In the genomic region with DNA sequence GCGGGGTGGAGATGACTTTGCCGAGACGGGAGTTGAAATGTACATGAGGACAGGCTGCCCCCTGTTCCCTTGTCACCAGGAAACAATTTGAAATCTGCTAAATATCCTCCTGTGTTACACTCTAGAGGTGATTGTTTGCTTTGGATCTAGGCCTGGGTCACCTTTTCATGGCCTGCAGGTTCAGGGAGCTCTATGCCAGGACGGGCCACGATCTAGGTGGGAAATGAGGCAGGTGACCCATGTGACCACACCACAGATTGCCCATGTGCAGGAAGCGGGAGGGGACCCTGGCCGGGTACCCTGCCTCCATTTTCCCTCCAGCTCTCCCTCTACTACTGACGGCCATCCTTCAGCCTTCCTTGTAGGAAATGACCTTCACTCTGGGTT, we compare ENCODE assay signal across 28 cellular contexts. TPM values are rescaled to one million over a fixed set of nuclear protein-coding genes. Genes with fewer than 3 reads are reported as not detected.
DNase-seq lines count a peak whose midpoint lies in the region; ATAC-seq and TF ChIP-seq lines count a peak whose summit lies in the region.
"Had no signal": no experiment of that assay in that cellular context is flagged by ENCODE, and none has a peak within 500 bp of the region (broad histone marks: within the 10 kb centered on the region; RNA-seq: fewer than 3 reads in every experiment).

No MANE protein-coding gene starts in this region.

- CTCF ChIA-PET in activated naive CD4-positive, alpha-beta T cell treated with anti-CD3 and anti-CD28 coated beads, Interleukin-2, amount 10 ng/mL, durations not matched to agents 7 days and 5 days (lab: Charles Lee) = no interaction called here

- H3K27me3 Mint-ChIP-seq in activated naive CD4-positive, alpha-beta T cell treated with anti-CD3 and anti-CD28 coated beads, Interleukin-2, amount 10 ng/mL, durations not matched to agents 7 days and 5 days = no peaks in the 10 kb centered on the region
- H3K27me3 Mint-ChIP-seq: activated B cell treated with CpG ODN at 0.5 μM for 24 hours; effector memory CD8-positive, alpha-beta T cell; IgD-negative memory B cell had no signal

- peaks cover 1% of the 10 kb centered on the region for H3K9me3 Mint-ChIP-seq in activated naive CD4-positive, alpha-beta T cell treated with anti-CD3 and anti-CD28 coated beads, Interleukin-2, amount 10 ng/mL, durations not matched to agents 7 days and 5 days
- no peaks in the 10 kb centered on the region for H3K9me3 Mint-ChIP-seq in stimulated activated effector memory CD8-positive, alpha-beta T cell treated with anti-CD3 and anti-CD28 coated beads, Interleukin-12 subunit alpha, Interleukin-12 subunit beta, amount 100 ng/mL, for 72 hours
- H3K9me3 Mint-ChIP-seq: activated B cell treated with CpG ODN at 0.5 μM for 24 hours; effector memory CD8-positive, alpha-beta T cell; IgD-negative memory B cell had no signal

- no peaks in the 10 kb centered on the region for H3K4me1 ChIP-seq in right lobe of liver
- H3K4me1 ChIP-seq in effector memory CD4-positive, alpha-beta T cell (ENCODE audit: control insufficient read depth, insufficient read depth, low read length, poor library complexity, severe bottlenecking) = no peaks in the 10 kb centered on the region
- H3K4me1 ChIP-seq: BE2C, prostate gland, upper lobe of left lung had no signal

- no peak overlapping the region for H3K4me3 ChIP-seq in right lobe of liver
- no peak overlapping the region for H3K4me3 ChIP-seq in effector memory CD4-positive, alpha-beta T cell (ENCODE audit: insufficient read depth, low read depth, low read length, poor library complexity, severe bottlenecking)
- H3K4me3 ChIP-seq: GM12878, hepatocyte, left ventricle myocardium inferior, prostate gland, skin epidermis, upper lobe of left lung had no signal

- no peaks in the 10 kb centered on the region for H3K36me3 ChIP-seq in right lobe of liver
- no peaks in the 10 kb centered on the region for H3K36me3 ChIP-seq in effector memory CD4-positive, alpha-beta T cell (ENCODE audit: control insufficient read depth, insufficient read depth, low read length)
- H3K36me3 ChIP-seq: BE2C, left ventricle myocardium inferior, prostate gland had no signal

- H3K27ac Mint-ChIP-seq in activated naive CD4-positive, alpha-beta T cell treated with anti-CD3 and anti-CD28 coated beads, Interleukin-2, amount 10 ng/mL, durations not matched to agents 7 days and 5 days = peak overlapping the region; percentile 71
- H3K27ac Mint-ChIP-seq in stimulated activated effector memory CD8-positive, alpha-beta T cell treated with anti-CD3 and anti-CD28 coated beads, Interleukin-12 subunit alpha, Interleukin-12 subunit beta, amount 100 ng/mL, for 72 hours = peak overlapping the region; percentile 29
- H3K27ac Mint-ChIP-seq: activated B cell treated with CpG ODN at 0.5 μM for 24 hours, IgD-negative memory B cell, nephron had no signal

- no peak for DNase-seq in activated naive CD4-positive, alpha-beta T cell treated with anti-CD3 and anti-CD28 coated beads, Interleukin-2, amount 10 ng/mL, durations not matched to agents 7 days and 5 days
- DNase-seq in activated naive CD4-positive, alpha-beta T cell (lab: John Stamatoyannopoulos, UW) = no peak
- DNase-seq in NCI-H2029 treated with DMSO at 0.1 percent for 48 hours (lab: John Stamatoyannopoulos, UW) (peak; percentile 7), right lobe of liver (peak in 1 of 3 donors; percentile 38)
- no peak for DNase-seq in stimulated activated effector memory CD8-positive, alpha-beta T cell treated with anti-CD3 and anti-CD28 coated beads, Interleukin-12 subunit alpha, Interleukin-12 subunit beta, amount 100 ng/mL, for 72 hours (ENCODE audit: low spot score in 2 of 2)
- DNase-seq in effector memory CD4-positive, alpha-beta T cell = no peak
- DNase-seq: activated B cell treated with CpG ODN at 0.5 μM for 24 hours; BE2C; brain microvascular endothelial cell; effector memory CD8-positive, alpha-beta T cell; foreskin melanocyte; HCEC 1CT; left ventricle myocardium inferior; NCI-H1092 treated with DMSO at 0.1 percent for 48 hours; NCI-H1930; NCI-H345; NCI-H748 treated with DMSO at 0.1 percent for 48 hours; stimulated activated CD4-positive, alpha-beta T cell treated with anti-CD3 and anti-CD28 coated beads, Interleukin-1b, Interleukin-23, amount 100 ng/mL, for 48 hours; T1000 had no signal

- H3K36me3 Mint-ChIP-seq in activated naive CD4-positive, alpha-beta T cell treated with anti-CD3 and anti-CD28 coated beads, Interleukin-2, amount 10 ng/mL, durations not matched to agents 7 days and 5 days = peaks cover 41% of the 10 kb centered on the region
- peaks cover 5% of the 10 kb centered on the region for H3K36me3 Mint-ChIP-seq in stimulated activated effector memory CD8-positive, alpha-beta T cell treated with anti-CD3 and anti-CD28 coated beads, Interleukin-12 subunit alpha, Interleukin-12 subunit beta, amount 100 ng/mL, for 72 hours

- ATAC-seq in right lobe of liver = peak; percentile 36 to 65 (median 50)
- ATAC-seq in stimulated activated effector memory CD8-positive, alpha-beta T cell treated with anti-CD3 and anti-CD28 coated beads, Interleukin-12 subunit alpha, Interleukin-12 subunit beta, amount 100 ng/mL, for 72 hours = no peak
- ATAC-seq in HG03097 (IDR thresholded peaks at IDR 0.05; ENCODE audit: low FRiP score, unreplicated experiment) = no peak
- no peak for ATAC-seq in HG03457 (IDR thresholded peaks at IDR 0.05; ENCODE audit: unreplicated experiment)
- ATAC-seq: effector memory CD8-positive, alpha-beta T cell; GM12878 had no signal

- peaks cover 11% of the 10 kb centered on the region for H3K4me1 Mint-ChIP-seq in activated naive CD4-positive, alpha-beta T cell treated with anti-CD3 and anti-CD28 coated beads, Interleukin-2, amount 10 ng/mL, durations not matched to agents 7 days and 5 days
- peaks cover 7% of the 10 kb centered on the region for H3K4me1 Mint-ChIP-seq in stimulated activated effector memory CD8-positive, alpha-beta T cell treated with anti-CD3 and anti-CD28 coated beads, Interleukin-12 subunit alpha, Interleukin-12 subunit beta, amount 100 ng/mL, for 72 hours
- H3K4me1 Mint-ChIP-seq: activated B cell treated with CpG ODN at 0.5 μM for 24 hours, IgD-negative memory B cell had no signal

- no peak overlapping the region for H3K27ac ChIP-seq in right lobe of liver
- H3K27ac ChIP-seq in effector memory CD4-positive, alpha-beta T cell (ENCODE audit: insufficient read depth, low read length, poor library complexity, severe bottlenecking) = no peak overlapping the region
- H3K27ac ChIP-seq: brain microvascular endothelial cell, hepatocyte, left ventricle myocardium inferior, prostate gland, skin epidermis, upper lobe of left lung had no signal

- no peak for TF ChIP-seq POLR2A in right lobe of liver (IDR thresholded peaks at IDR 0.05)

- H3K4me3 Mint-ChIP-seq in activated naive CD4-positive, alpha-beta T cell treated with anti-CD3 and anti-CD28 coated beads, Interleukin-2, amount 10 ng/mL, durations not matched to agents 7 days and 5 days = no peak overlapping the region
- no peak overlapping the region for H3K4me3 Mint-ChIP-seq in stimulated activated effector memory CD8-positive, alpha-beta T cell treated with anti-CD3 and anti-CD28 coated beads, Interleukin-12 subunit alpha, Interleukin-12 subunit beta, amount 100 ng/mL, for 72 hours
- H3K4me3 Mint-ChIP-seq: activated B cell treated with CpG ODN at 0.5 μM for 24 hours; effector memory CD8-positive, alpha-beta T cell; IgD-negative memory B cell; nephron had no signal

- no peaks in the 10 kb centered on the region for H3K9me3 ChIP-seq in right lobe of liver
- H3K9me3 ChIP-seq in effector memory CD4-positive, alpha-beta T cell (ENCODE audit: control insufficient read depth, low read length) = no peaks in the 10 kb centered on the region
- H3K9me3 ChIP-seq: BE2C, left ventricle myocardium inferior, prostate gland, upper lobe of left lung had no signal

- WGBS in right lobe of liver (ENCODE audit: insufficient coverage, low coverage, low lambda C conversion rate, missing lambda C conversion rate) = 52% methylated on average over 4 of the region's 8 CpGs

- H3K27me3 ChIP-seq in right lobe of liver = no peaks in the 10 kb centered on the region
- no peaks in the 10 kb centered on the region for H3K27me3 ChIP-seq in effector memory CD4-positive, alpha-beta T cell (replicated peaks; ENCODE audit: control insufficient read depth, insufficient read depth, low read length, poor library complexity, severe bottlenecking)
- H3K27me3 ChIP-seq: BE2C, brain microvascular endothelial cell, hepatocyte, upper lobe of left lung had no signal

- intact Hi-C loops in right lobe of liver (cut with DNase I) = no loop called here

- TF ChIP-seq CTCF in right lobe of liver (IDR thresholded peaks at IDR 0.05) = no peak

RNA-seq across cellular contexts. Expression of gene MEAK7, which starts 43.4 kb away (rescaled TPM):
- total RNA-seq in right lobe of liver = 1 to 10 TPM; 2.9 to 5.2 (median 3.4) TPM

Comparison
In these comparisons a context has a peak if more than half of its experiments do, and no peak if none do; other contexts are left out.
1. ATAC-seq: peak in right lobe of liver (4 of 4); none in stimulated activated effector memory CD8-positive, alpha-beta T cell treated with anti-CD3 and anti-CD28 coated beads, Interleukin-12 subunit alpha, Interleukin-12 subunit beta, amount 100 ng/mL, for 72 hours (single experiment), HG03097 (single experiment) and HG03457 (single experiment).